In the genomic region with DNA sequence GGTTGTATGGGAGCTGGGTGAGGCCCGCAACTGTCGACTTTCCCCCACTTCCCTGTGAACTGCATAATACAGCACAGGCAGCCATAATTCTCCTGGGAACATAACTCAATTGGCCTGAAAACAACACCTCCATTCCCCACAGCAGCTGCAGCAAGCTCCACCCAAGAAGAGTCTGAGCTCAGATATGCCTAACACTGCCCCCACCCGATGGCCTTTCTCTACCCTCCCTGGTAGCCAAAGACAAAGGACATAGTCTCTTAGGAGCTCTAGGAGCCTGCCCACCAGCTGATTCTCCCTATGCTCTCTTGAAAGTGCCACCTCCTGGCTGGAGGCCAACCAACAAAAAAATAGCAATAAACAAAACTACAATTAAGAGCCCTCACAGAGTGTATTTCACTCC, we compare ENCODE assay signal across 1 cellular context.
TF ChIP-seq lines count a peak whose summit lies in the region.

No MANE protein-coding gene starts in this region.

TF ChIP-seq in GM23338, 12 proteins besides CTCF, POLR2A, EP300 and RAD21 (continued from another document):
- TF ChIP-seq, protein P1, sequence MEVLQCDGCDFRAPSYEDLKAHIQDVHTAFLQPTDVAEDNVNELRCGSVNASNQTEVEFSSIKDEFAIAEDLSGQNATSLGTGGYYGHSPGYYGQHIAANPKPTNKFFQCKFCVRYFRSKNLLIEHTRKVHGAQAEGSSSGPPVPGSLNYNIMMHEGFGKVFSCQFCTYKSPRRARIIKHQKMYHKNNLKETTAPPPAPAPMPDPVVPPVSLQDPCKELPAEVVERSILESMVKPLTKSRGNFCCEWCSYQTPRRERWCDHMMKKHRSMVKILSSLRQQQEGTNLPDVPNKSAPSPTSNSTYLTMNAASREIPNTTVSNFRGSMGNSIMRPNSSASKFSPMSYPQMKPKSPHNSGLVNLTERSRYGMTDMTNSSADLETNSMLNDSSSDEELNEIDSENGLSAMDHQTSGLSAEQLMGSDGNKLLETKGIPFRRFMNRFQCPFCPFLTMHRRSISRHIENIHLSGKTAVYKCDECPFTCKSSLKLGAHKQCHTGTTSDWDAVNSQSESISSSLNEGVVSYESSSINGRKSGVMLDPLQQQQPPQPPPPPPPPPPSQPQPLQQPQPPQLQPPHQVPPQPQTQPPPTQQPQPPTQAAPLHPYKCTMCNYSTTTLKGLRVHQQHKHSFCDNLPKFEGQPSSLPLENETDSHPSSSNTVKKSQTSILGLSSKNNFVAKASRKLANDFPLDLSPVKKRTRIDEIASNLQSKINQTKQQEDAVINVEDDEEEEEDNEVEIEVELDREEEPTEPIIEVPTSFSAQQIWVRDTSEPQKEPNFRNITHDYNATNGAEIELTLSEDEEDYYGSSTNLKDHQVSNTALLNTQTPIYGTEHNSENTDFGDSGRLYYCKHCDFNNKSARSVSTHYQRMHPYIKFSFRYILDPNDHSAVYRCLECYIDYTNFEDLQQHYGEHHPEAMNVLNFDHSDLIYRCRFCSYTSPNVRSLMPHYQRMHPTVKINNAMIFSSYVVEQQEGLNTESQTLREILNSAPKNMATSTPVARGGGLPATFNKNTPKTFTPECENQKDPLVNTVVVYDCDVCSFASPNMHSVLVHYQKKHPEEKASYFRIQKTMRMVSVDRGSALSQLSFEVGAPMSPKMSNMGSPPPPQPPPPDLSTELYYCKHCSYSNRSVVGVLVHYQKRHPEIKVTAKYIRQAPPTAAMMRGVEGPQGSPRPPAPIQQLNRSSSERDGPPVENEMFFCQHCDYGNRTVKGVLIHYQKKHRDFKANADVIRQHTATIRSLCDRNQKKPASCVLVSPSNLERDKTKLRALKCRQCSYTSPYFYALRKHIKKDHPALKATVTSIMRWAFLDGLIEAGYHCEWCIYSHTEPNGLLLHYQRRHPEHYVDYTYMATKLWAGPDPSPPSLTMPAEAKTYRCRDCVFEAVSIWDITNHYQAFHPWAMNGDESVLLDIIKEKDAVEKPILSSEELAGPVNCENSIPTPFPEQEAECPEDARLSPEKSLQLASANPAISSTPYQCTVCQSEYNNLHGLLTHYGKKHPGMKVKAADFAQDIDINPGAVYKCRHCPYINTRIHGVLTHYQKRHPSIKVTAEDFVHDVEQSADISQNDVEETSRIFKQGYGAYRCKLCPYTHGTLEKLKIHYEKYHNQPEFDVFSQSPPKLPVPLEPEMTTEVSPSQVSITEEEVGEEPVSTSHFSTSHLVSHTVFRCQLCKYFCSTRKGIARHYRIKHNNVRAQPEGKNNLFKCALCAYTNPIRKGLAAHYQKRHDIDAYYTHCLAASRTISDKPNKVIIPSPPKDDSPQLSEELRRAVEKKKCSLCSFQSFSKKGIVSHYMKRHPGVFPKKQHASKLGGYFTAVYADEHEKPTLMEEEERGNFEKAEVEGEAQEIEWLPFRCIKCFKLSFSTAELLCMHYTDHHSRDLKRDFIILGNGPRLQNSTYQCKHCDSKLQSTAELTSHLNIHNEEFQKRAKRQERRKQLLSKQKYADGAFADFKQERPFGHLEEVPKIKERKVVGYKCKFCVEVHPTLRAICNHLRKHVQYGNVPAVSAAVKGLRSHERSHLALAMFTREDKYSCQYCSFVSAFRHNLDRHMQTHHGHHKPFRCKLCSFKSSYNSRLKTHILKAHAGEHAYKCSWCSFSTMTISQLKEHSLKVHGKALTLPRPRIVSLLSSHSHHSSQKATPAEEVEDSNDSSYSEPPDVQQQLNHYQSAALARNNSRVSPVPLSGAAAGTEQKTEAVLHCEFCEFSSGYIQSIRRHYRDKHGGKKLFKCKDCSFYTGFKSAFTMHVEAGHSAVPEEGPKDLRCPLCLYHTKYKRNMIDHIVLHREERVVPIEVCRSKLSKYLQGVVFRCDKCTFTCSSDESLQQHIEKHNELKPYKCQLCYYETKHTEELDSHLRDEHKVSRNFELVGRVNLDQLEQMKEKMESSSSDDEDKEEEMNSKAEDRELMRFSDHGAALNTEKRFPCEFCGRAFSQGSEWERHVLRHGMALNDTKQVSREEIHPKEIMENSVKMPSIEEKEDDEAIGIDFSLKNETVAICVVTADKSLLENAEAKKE (CRISPR knock-in tag; IDR thresholded peaks at IDR 0.05) = no peak
- TF ChIP-seq EZH2phosphoT487 (IDR thresholded peaks at IDR 0.05; ENCODE audit: unreplicated experiment) = no peak
- TF ChIP-seq POLR2AphosphoS5 (IDR thresholded peaks at IDR 0.05; ENCODE audit: low read depth) = no peak
- TF ChIP-seq STAT1 (IDR thresholded peaks at IDR 0.05; ENCODE audit: unreplicated experiment) = no peak
